In genomic region chr1:42046772-42047552, GRCh38 we compare ENCODE assay signal across 2 cellular contexts.
TF ChIP-seq lines count a peak whose summit lies in the region.

No MANE protein-coding gene starts in this region.

TF ChIP-seq in SK-N-SH, 30 proteins besides CTCF, POLR2A, EP300 and RAD21 (continued from another document):
- TF ChIP-seq ZBTB33 (IDR thresholded peaks at IDR 0.05; ENCODE audit: borderline replicate concordance, low read depth) (no peak), POLR2AphosphoS5 (IDR thresholded peaks at IDR 0.05; ENCODE audit: low read depth, low read length) (no peak), RCOR1 (IDR thresholded peaks at IDR 0.05; ENCODE audit: low read length) (no peak), SMC3 (IDR thresholded peaks at IDR 0.05; ENCODE audit: low read depth, low read length) (no peak), REST (IDR thresholded peaks at IDR 0.05; ENCODE audit: low read depth, low read length) (no peak), TCF12 (IDR thresholded peaks at IDR 0.05) (no peak), CHD2 (IDR thresholded peaks at IDR 0.05; ENCODE audit: low read length, partially characterized antibody) (no peak)

TF ChIP-seq in SK-N-SH treated with all-trans-retinoic acid at 6 μM for 48 hours, 23 proteins besides CTCF, POLR2A, EP300 and RAD21 (continued from another document):
- TF ChIP-seq ZFP30 (CRISPR knock-in tag; IDR thresholded peaks at IDR 0.05) (no peak), OSR1 (CRISPR knock-in tag; IDR thresholded peaks at IDR 0.05) (no peak), GLIS3 (CRISPR knock-in tag; IDR thresholded peaks at IDR 0.05) (no peak), CSRNP3 (CRISPR knock-in tag; IDR thresholded peaks at IDR 0.05) (no peak), POU6F1 (CRISPR knock-in tag; IDR thresholded peaks at IDR 0.05; ENCODE audit: borderline replicate concordance, low read depth) (no peak), ESRRG (CRISPR knock-in tag; IDR thresholded peaks at IDR 0.05) (no peak), ZFP3 (CRISPR knock-in tag; IDR thresholded peaks at IDR 0.05) (no peak), TOX (CRISPR knock-in tag; IDR thresholded peaks at IDR 0.05; ENCODE audit: borderline replicate concordance) (no peak), SNAI2 (CRISPR knock-in tag; IDR thresholded peaks at IDR 0.05) (no peak), ZNF70 (CRISPR knock-in tag; IDR thresholded peaks at IDR 0.05) (no peak)
